1 cellular context compared by ENCODE assay signal in the genomic region with DNA sequence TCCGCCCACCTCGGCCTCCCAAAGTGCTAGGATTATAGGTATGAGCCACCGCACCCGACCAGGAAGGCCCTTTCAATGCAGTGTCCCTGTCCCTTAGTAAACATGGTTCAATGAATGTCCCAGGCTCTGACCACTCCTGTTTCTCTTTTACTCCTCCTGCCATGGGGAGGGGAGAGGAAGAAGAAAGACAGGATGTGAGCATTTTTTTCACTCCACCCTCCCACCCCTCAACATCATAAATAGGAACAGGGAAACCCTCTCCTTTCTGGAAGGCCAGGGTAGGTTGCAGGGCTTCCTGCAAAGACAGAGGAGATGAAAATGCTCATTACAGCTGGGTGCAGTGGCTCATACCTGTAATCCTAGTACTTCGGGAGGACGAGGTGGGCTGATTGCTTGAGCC.
TF ChIP-seq lines count a peak whose summit lies in the region.

No MANE protein-coding gene starts in this region.

TF ChIP-seq in HepG2, 621 proteins besides CTCF, POLR2A, EP300 and RAD21:
- TF ChIP-seq ZFP37 (CRISPR knock-in tag; IDR thresholded peaks at IDR 0.05; ENCODE audit: borderline replicate concordance) (no peak), ZNF737 (CRISPR knock-in tag; IDR thresholded peaks at IDR 0.05; ENCODE audit: borderline replicate concordance) (no peak), ZNF878 (CRISPR knock-in tag; IDR thresholded peaks at IDR 0.05) (no peak)
- TF ChIP-seq, protein P1, sequence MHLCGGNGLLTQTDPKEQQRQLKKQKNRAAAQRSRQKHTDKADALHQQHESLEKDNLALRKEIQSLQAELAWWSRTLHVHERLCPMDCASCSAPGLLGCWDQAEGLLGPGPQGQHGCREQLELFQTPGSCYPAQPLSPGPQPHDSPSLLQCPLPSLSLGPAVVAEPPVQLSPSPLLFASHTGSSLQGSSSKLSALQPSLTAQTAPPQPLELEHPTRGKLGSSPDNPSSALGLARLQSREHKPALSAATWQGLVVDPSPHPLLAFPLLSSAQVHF (CRISPR knock-in tag; IDR thresholded peaks at IDR 0.05), result no peak
- TF ChIP-seq, protein P2, sequence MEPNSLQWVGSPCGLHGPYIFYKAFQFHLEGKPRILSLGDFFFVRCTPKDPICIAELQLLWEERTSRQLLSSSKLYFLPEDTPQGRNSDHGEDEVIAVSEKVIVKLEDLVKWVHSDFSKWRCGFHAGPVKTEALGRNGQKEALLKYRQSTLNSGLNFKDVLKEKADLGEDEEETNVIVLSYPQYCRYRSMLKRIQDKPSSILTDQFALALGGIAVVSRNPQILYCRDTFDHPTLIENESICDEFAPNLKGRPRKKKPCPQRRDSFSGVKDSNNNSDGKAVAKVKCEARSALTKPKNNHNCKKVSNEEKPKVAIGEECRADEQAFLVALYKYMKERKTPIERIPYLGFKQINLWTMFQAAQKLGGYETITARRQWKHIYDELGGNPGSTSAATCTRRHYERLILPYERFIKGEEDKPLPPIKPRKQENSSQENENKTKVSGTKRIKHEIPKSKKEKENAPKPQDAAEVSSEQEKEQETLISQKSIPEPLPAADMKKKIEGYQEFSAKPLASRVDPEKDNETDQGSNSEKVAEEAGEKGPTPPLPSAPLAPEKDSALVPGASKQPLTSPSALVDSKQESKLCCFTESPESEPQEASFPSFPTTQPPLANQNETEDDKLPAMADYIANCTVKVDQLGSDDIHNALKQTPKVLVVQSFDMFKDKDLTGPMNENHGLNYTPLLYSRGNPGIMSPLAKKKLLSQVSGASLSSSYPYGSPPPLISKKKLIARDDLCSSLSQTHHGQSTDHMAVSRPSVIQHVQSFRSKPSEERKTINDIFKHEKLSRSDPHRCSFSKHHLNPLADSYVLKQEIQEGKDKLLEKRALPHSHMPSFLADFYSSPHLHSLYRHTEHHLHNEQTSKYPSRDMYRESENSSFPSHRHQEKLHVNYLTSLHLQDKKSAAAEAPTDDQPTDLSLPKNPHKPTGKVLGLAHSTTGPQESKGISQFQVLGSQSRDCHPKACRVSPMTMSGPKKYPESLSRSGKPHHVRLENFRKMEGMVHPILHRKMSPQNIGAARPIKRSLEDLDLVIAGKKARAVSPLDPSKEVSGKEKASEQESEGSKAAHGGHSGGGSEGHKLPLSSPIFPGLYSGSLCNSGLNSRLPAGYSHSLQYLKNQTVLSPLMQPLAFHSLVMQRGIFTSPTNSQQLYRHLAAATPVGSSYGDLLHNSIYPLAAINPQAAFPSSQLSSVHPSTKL (CRISPR knock-in tag; IDR thresholded peaks at IDR 0.05), result no peak
- TF ChIP-seq, protein P3, sequence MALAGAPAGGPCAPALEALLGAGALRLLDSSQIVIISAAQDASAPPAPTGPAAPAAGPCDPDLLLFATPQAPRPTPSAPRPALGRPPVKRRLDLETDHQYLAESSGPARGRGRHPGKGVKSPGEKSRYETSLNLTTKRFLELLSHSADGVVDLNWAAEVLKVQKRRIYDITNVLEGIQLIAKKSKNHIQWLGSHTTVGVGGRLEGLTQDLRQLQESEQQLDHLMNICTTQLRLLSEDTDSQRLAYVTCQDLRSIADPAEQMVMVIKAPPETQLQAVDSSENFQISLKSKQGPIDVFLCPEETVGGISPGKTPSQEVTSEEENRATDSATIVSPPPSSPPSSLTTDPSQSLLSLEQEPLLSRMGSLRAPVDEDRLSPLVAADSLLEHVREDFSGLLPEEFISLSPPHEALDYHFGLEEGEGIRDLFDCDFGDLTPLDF (CRISPR knock-in tag; IDR thresholded peaks at IDR 0.05), result no peak
